ENCODE assay signal across 10 cellular contexts in the genomic region with DNA sequence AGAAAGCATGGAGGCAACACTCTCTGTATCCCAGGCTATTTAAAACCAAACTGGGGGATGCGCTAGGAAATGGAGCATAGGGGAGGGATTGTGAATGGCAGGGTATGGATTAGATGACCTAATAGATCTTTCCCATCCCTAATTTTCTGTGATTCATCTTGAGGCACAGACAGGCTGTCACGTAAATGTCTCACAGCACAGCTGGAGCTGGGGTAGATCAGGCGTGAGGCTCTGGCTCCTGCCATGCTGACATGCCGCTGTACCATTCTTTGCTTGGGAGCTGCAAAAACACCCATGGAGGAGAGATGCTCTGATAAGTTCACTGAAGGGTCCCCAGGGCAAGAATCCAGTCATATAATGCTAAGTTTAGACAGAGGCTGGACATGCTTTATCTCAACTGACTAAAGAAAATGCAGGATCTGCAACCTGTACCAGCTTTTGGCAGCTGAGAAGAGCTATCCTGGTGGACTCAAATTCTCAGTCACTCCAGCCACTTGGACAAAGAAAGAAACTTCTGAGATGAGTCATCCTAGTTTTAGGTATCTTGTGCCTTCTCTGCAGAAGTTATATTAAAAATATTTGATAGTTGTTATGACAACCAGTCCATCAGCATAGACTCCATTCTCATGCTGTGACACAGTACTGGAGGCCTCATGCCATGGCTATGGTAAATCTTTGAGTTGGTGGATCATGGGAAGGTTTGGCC.
A peak's percentile ranks its signal among the peaks of the same experiment; 100 is the strongest.
DNase-seq lines count a peak whose midpoint lies in the region; ATAC-seq, FAIRE-seq and TF ChIP-seq lines count a peak whose summit lies in the region.
"Had no signal": no experiment of that assay in that cellular context is flagged by ENCODE, and none has a peak within 500 bp of the region (broad histone marks: within the 10 kb centered on the region; RNA-seq: fewer than 3 reads in every experiment).

No MANE protein-coding gene starts in this region.

- SMC1A ChIA-PET in GM12878 (lab: Charles Lee; ENCODE audit: uncharacterized antibody, unreplicated experiment) = interaction anchor here (1.1 kb wide), 1 partner anchor 19 kb away, joined by 4 read pairs; no protein-coding TSS in a partner anchor

- H4K8ac ChIP-seq in mesendoderm (ENCODE audit: low read depth, low read length) = no peak overlapping the region

- TF ChIP-seq EP300 in GM12878 (IDR thresholded peaks at IDR 0.05; ENCODE audit: borderline replicate concordance in 1 of 2, control insufficient read depth in 1 of 2, low read depth in 2 of 2, low read length in 2 of 2) = no peak

- H3K9ac ChIP-seq in HUES48 (ENCODE audit: low read depth, low read length) (no peak overlapping the region), GM12878 (ENCODE audit: control insufficient read depth, insufficient read depth, low read length) (no peak overlapping the region), mesendoderm (ENCODE audit: low read length) (no peak overlapping the region)

- WGBS in GM12878 (ENCODE audit: insufficient coverage, insufficient replicate concordance, low lambda C conversion rate, missing lambda C conversion rate) = 94% methylated on average over 3 of the region's 4 CpGs
- WGBS in mesendoderm (ENCODE audit: extremely low coverage, insufficient coverage, low lambda C conversion rate) = no CpG with 5 or more reads among the region's 4 CpGs
- 59 to 70% methylated on average over 2 to 4 of the region's 4 CpGs for WGBS in esophagus squamous epithelium, 2 donors
- WGBS in aorta, 2 donors = 70 to 87% methylated on average over 4 of the region's 4 CpGs

- H3K18ac ChIP-seq in mesendoderm (ENCODE audit: low read length) = peak overlapping the region; percentile 25

- H3K9me3 ChIP-seq in HUES48 (ENCODE audit: control insufficient read depth, insufficient read depth, low read length) = no peaks in the 10 kb centered on the region
- no peaks in the 10 kb centered on the region for H3K9me3 ChIP-seq in GM12878 (replicated peaks; ENCODE audit: control insufficient read depth, insufficient read depth, low read length)
- no peaks in the 10 kb centered on the region for H3K9me3 ChIP-seq in BE2C
- H3K9me3 ChIP-seq in esophagus squamous epithelium = no peaks in the 10 kb centered on the region
- H3K9me3 ChIP-seq in aorta (ENCODE audit: control insufficient read depth, low read length) = no peaks in the 10 kb centered on the region

- POLR2A ChIA-PET in GM12878 (lab: Charles Lee) = no interaction called here

- H3K23ac ChIP-seq in mesendoderm (ENCODE audit: low read length) = no peak overlapping the region

- H3K27ac ChIP-seq in HUES48 (ENCODE audit: low read depth, low read length) (peak overlapping the region; percentile 58), GM12878 (ENCODE audit: control insufficient read depth, insufficient read depth) (no peak overlapping the region), mesendoderm (ENCODE audit: low read depth, low read length) (no peak overlapping the region), esophagus squamous epithelium (no peak overlapping the region), aorta (ENCODE audit: low read depth in 1 of 2, low read length in 2 of 2) (no peak overlapping the region)

- TF ChIP-seq POLR2A in GM12878 (IDR thresholded peaks at IDR 0.05; ENCODE audit: low read depth, low read length) (no peak), esophagus squamous epithelium (IDR thresholded peaks at IDR 0.05) (no peak)

- H3K79me1 ChIP-seq in mesendoderm (ENCODE audit: low read length) = no peaks in the 10 kb centered on the region

- no peak for FAIRE-seq in GM12878 (lab: Jason Lieb, UNC)

- intact Hi-C loops in GM12878 (cut with micrococcal nuclease; ENCODE audit: unreplicated experiment) (no loop called here), esophagus squamous epithelium (cut with DNase I) (no loop called here), aorta (cut with DNase I) (no loop called here)

- peak overlapping the region; percentile 70 for H3K4ac ChIP-seq in mesendoderm (ENCODE audit: low read depth, low read length)

- no peak overlapping the region for H4K5ac ChIP-seq in mesendoderm (ENCODE audit: low read length)

- CTCF ChIA-PET in GM12878 (lab: Yijun Ruan, JAX) = no interaction called here

- H3K4me1 ChIP-seq in HUES48 (ENCODE audit: control insufficient read depth, insufficient read depth, low read length) = peaks cover 31% of the 10 kb centered on the region
- H3K4me1 ChIP-seq in GM12878 (ENCODE audit: control insufficient read depth, insufficient read depth, low read length) = peaks cover 11% of the 10 kb centered on the region
- H3K4me1 ChIP-seq in mesendoderm (ENCODE audit: control insufficient read depth, low read depth, low read length) = peaks cover 2% of the 10 kb centered on the region
- no peaks in the 10 kb centered on the region for H3K4me1 ChIP-seq in BE2C
- peaks cover 0 to 15% (median 8%) of the 10 kb centered on the region in 3 donors for H3K4me1 ChIP-seq in esophagus squamous epithelium
- H3K4me1 ChIP-seq in aorta (ENCODE audit: control insufficient read depth in 1 of 2, insufficient read depth in 2 of 2, low read length in 2 of 2) = no peaks in the 10 kb centered on the region

- H2BK120ac ChIP-seq in mesendoderm (ENCODE audit: low read depth, low read length) = no peak overlapping the region

- no peak for TF ChIP-seq CTCF in GM12878 (IDR thresholded peaks at IDR 0.05 in 2 of 3, conservative IDR thresholded peaks at IDR 0.05 in 1 of 3; ENCODE audit: control insufficient read depth in 2 of 3, extremely low read depth in 1 of 3, insufficient read depth in 1 of 3, low read depth in 3 of 3, low read length in 3 of 3)
- no peak for TF ChIP-seq CTCF in BE2C (IDR thresholded peaks at IDR 0.05; ENCODE audit: low read depth, low read length)
- no peak for TF ChIP-seq CTCF in esophagus squamous epithelium (IDR thresholded peaks at IDR 0.05)

- H3K4me3 ChIP-seq in HUES48 (ENCODE audit: low read depth, low read length) (no peak overlapping the region), GM12878 (no peak overlapping the region), mesendoderm (ENCODE audit: low read length) (no peak overlapping the region), BE2C (ENCODE audit: low read depth, low read length) (no peak overlapping the region), esophagus squamous epithelium (peak overlapping the region in 1 of 4 donors; percentile 30), aorta (ENCODE audit: low read length in 2 of 2) (no peak overlapping the region)

- H3K79me2 ChIP-seq in GM12878 (ENCODE audit: control insufficient read depth, insufficient read depth, low read length) (no peaks in the 10 kb centered on the region), mesendoderm (ENCODE audit: control insufficient read depth, insufficient read depth, low read length) (no peaks in the 10 kb centered on the region)

- H3K36me3 ChIP-seq in HUES48 (ENCODE audit: control insufficient read depth, insufficient read depth, low read length) = no peaks in the 10 kb centered on the region
- H3K36me3 ChIP-seq in GM12878 (ENCODE audit: control insufficient read depth in 2 of 2, insufficient read depth in 2 of 2, low read length in 1 of 2) = no peaks in the 10 kb centered on the region
- H3K36me3 ChIP-seq in mesendoderm (ENCODE audit: control insufficient read depth, insufficient read depth, low read length) = no peaks in the 10 kb centered on the region
- H3K36me3 ChIP-seq in BE2C = no peaks in the 10 kb centered on the region
- no peaks in the 10 kb centered on the region for H3K36me3 ChIP-seq in esophagus squamous epithelium
- H3K36me3 ChIP-seq in aorta (ENCODE audit: control insufficient read depth in 1 of 2, insufficient read depth in 2 of 2, low read length in 1 of 2) = no peaks in the 10 kb centered on the region

- peak; percentile 16; the same call in 2 of the 3 replicates for ATAC-seq in GM12878
- no peak for ATAC-seq in aorta (ENCODE audit: low FRiP score)

- H4K20me1 ChIP-seq in GM12878 (ENCODE audit: control insufficient read depth, insufficient read depth) = no peaks in the 10 kb centered on the region

- H3K27me3 ChIP-seq in HUES48 (ENCODE audit: control insufficient read depth, insufficient read depth, low read length) (no peaks in the 10 kb centered on the region), GM12878 (replicated peaks in 1 of 2; ENCODE audit: control insufficient read depth in 2 of 2, insufficient read depth in 2 of 2, low read length in 1 of 2) (no peaks in the 10 kb centered on the region), mesendoderm (ENCODE audit: insufficient read depth, low read length, poor library complexity) (no peaks in the 10 kb centered on the region), BE2C (no peaks in the 10 kb centered on the region), esophagus squamous epithelium (no peaks in the 10 kb centered on the region), aorta (ENCODE audit: control insufficient read depth in 1 of 2, insufficient read depth in 2 of 2, low read length in 1 of 2) (no peaks in the 10 kb centered on the region)

- BruUV-seq in GM12878 (replicated peaks; lab: Mats Ljungman, UMichigan) = no TSS peak

- RAD21 ChIA-PET in GM12878 (lab: Charles Lee; ENCODE audit: unreplicated experiment) = no interaction called here

- H2BK15ac ChIP-seq in mesendoderm (replicated peaks; ENCODE audit: low read depth) = no peak overlapping the region

- in situ Hi-C loops in GM12878 (cut with MboI) = no loop called here

- no peak overlapping the region for H2AK5ac ChIP-seq in mesendoderm (ENCODE audit: low read length)

- TF ChIP-seq RAD21 in GM12878 (IDR thresholded peaks at IDR 0.05; ENCODE audit: insufficient read depth, low read depth, low read length) = no peak

- H3K56ac ChIP-seq in mesendoderm (ENCODE audit: low read length) = peak overlapping the region; percentile 6

- no peak overlapping the region for H2AFZ ChIP-seq in GM12878 (ENCODE audit: control insufficient read depth, low read depth, low read length)

- peak overlapping the region; percentile 28 for H2BK5ac ChIP-seq in mesendoderm (ENCODE audit: low read length)

- peak; percentile 60 for DNase-seq in AG20443 (ENCODE audit: low spot score)
- DNase-seq in GM12878 (ENCODE audit: low read depth, low spot score) = no peak
- peak; percentile 45 for DNase-seq in mesendoderm
- no peak for DNase-seq in BE2C
- no peak for DNase-seq in esophagus squamous epithelium (lab: John Stamatoyannopoulos, UW)
- no peak for DNase-seq in aorta
- no peak for DNase-seq in activated CD4-positive, alpha-beta T cell treated with anti-CD3 and anti-CD28 coated beads for 1 hour
- DNase-seq: activated T-cell treated with anti-CD3 and anti-CD28 coated beads, Interleukin-2, amount 50 U/mL, for 48 hours; NCI-H1092 had no signal

- H3K4me2 ChIP-seq in GM12878 (ENCODE audit: control insufficient read depth, insufficient read depth) (peak overlapping the region; percentile 67; the same call in 1 of the 2 replicates), mesendoderm (ENCODE audit: low read length) (no peak overlapping the region)

TF ChIP-seq in GM12878, 131 proteins besides CTCF, POLR2A, EP300 and RAD21 (continues in another document):
- no peak for TF ChIP-seq RCOR1 (conservative IDR thresholded peaks at IDR 0.05; ENCODE audit: low read depth, low read length)
- TF ChIP-seq MEF2A (IDR thresholded peaks at IDR 0.05; ENCODE audit: insufficient read depth, low read depth, low read length) = no peak
- TF ChIP-seq MYB (IDR thresholded peaks at IDR 0.05; ENCODE audit: borderline replicate concordance, low read depth, low read length) = no peak
- no peak for TF ChIP-seq KAT2A (conservative IDR thresholded peaks at IDR 0.05; ENCODE audit: control insufficient read depth, low read depth, low read length)
- TF ChIP-seq STAT1 (conservative IDR thresholded peaks at IDR 0.05) = no peak
- no peak for TF ChIP-seq PAX8 (IDR thresholded peaks at IDR 0.05)

Comparison
In these comparisons a context has a peak if more than half of its experiments do, and no peak if none do; other contexts are left out.
1. DNase-seq: peak in AG20443 (single experiment) and mesendoderm (single experiment); none in GM12878 (single experiment), BE2C (single experiment), esophagus squamous epithelium (single experiment), aorta (0 of 2) and activated CD4-positive, alpha-beta T cell treated with anti-CD3 and anti-CD28 coated beads for 1 hour (single experiment).